ENCODE assay signal across 27 cellular contexts in the genomic region with DNA sequence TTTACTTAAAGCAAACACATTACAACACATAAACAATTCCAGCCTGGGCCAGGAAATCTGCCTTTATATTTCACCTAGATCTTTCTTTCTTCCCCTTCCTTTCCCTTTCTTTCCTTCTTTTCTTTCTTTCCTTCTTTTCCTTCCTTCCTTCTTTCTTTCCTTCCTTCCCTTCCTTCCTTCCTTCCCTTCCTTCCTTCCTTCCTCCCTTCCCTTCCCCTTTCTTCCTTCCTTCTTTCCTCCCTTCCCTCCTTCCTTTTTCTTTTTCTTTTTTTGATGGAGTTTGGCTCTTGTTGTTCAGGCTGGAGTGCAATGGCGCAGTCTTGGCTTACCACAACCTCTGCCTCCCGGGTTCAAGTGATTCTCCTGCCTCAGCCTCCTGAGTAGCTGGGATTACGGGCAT.
"Had no signal": no experiment of that assay in that cellular context is flagged by ENCODE, and none has a peak within 500 bp of the region (broad histone marks: within the 10 kb centered on the region; RNA-seq: fewer than 3 reads in every experiment).

No MANE protein-coding gene starts in this region.

- FAIRE-seq: endometrium, islet of Langerhans, keratinocyte had no signal

- H3K4me1 ChIP-seq: colonic mucosa, esophagus squamous epithelium, gastrocnemius medialis, heart right ventricle, left lung, lower lobe of right lung had no signal

- H3K36me3 Mint-ChIP-seq: mesothelial cell of epicardium had no signal

- H3K9me3 Mint-ChIP-seq: dendritic cell treated with granulocyte-macrophage colony-stimulating factor and Interleukin-4, amounts not matched to agents 40 ng/mL and 50 ng/mL, for 4 days; effector memory CD8-positive, alpha-beta T cell; endodermal cell had no signal

- H3K36me3 ChIP-seq: colonic mucosa, esophagus squamous epithelium, gastrocnemius medialis, heart right ventricle, left lung, lower lobe of right lung had no signal

- H3K27me3 ChIP-seq: colonic mucosa, gastrocnemius medialis had no signal

- H3K27ac ChIP-seq: colonic mucosa, epithelial cell of prostate, esophagus squamous epithelium, gastrocnemius medialis, heart right ventricle, left lung, lower lobe of right lung had no signal

- ATAC-seq: effector memory CD8-positive, alpha-beta T cell; esophagus mucosa; gastrocnemius medialis; heart right ventricle; left cardiac atrium; left lung; left ventricle myocardium superior; lower lobe of right lung; mucosa of descending colon had no signal

- H3K27ac Mint-ChIP-seq: dendritic cell treated with granulocyte-macrophage colony-stimulating factor and Interleukin-4, amounts not matched to agents 40 ng/mL and 50 ng/mL, for 4 days; effector memory CD8-positive, alpha-beta T cell; endodermal cell; mesothelial cell of epicardium had no signal

- H3K4me3 Mint-ChIP-seq: dendritic cell treated with granulocyte-macrophage colony-stimulating factor and Interleukin-4, amounts not matched to agents 40 ng/mL and 50 ng/mL, for 4 days; effector memory CD8-positive, alpha-beta T cell; endodermal cell; mesothelial cell of epicardium had no signal

- H3K4me3 ChIP-seq: colonic mucosa, esophagus squamous epithelium, gastrocnemius medialis, heart right ventricle, left lung, lower lobe of right lung, mucosa of descending colon had no signal

- H3K9me3 ChIP-seq: colonic mucosa, esophagus squamous epithelium, gastrocnemius medialis, heart right ventricle, lower lobe of right lung, mucosa of descending colon had no signal

- H3K27me3 Mint-ChIP-seq: dendritic cell treated with granulocyte-macrophage colony-stimulating factor and Interleukin-4, amounts not matched to agents 40 ng/mL and 50 ng/mL, for 4 days had no signal

- DNase-seq: colonic mucosa; cortex of kidney; effector CD8-positive, alpha-beta T cell; effector memory CD8-positive, alpha-beta T cell; endodermal cell; erythroblast; esophagus squamous epithelium; foreskin fibroblast; foreskin melanocyte; gastrocnemius medialis; glutamatergic neuron; head of caudate nucleus; heart right ventricle; hippocampal formation; left cardiac atrium; left lung; left ventricle myocardium superior; lower lobe of right lung; mesenchymal stem cell; mucosa of descending colon had no signal
